Comparison of ENCODE assay signal across 8 cellular contexts in the genomic region with DNA sequence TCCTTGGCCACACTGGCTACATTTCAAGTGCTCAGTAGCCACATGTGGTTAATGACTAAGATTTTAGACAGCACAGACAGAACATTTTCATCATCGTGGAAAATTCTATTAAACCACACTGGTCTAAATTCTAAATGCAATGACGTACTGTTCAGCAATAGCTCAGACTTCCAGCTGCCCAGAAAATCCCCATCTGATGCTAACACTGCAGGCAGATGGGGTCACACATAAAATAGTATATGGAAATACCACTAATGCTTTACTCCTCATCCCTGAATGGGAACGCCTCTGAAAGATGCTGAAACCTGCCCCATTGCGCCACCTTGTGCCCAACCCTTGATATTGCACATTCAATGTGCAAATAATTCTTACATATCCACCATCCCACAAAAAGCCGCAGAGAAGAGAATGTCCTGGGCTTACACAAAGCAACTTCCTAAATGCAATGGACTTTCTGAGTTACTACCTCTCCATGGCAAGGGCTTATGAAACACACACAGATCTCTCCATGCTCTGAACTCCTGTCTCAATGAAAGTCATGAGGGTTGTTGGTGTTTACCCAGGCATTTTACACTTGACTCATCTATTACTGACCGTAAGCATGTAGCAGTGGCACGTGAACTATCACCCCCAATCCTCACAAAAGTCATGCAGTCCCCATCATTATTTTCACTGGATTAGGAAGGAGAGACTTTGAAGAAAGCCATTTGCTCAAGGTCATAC. TPM values are rescaled to one million over a fixed set of nuclear protein-coding genes. Genes with fewer than 3 reads are reported as not detected.
DNase-seq lines count a peak whose midpoint lies in the region; ATAC-seq and TF ChIP-seq lines count a peak whose summit lies in the region.

No MANE protein-coding gene starts in this region.

- no peaks in the 10 kb centered on the region for H4K20me1 ChIP-seq in hepatocyte (ENCODE audit: insufficient read depth, poor library complexity, severe bottlenecking)

- no peaks in the 10 kb centered on the region for H3K27me3 ChIP-seq in hepatocyte

- no peak overlapping the region for H2AFZ ChIP-seq in hepatocyte

- H3K9me3 ChIP-seq in hepatocyte (ENCODE audit: low read depth) = no peaks in the 10 kb centered on the region

- 27% methylated on average over 7 of the region's 7 CpGs for WGBS in hepatocyte (ENCODE audit: low lambda C conversion rate, missing lambda C conversion rate)

- H3K4me2 ChIP-seq in hepatocyte = no peak overlapping the region

- H3K4me3 ChIP-seq in AG10803 (ENCODE audit: low read length) (no peak overlapping the region), hepatocyte (no peak overlapping the region), skeletal muscle cell (ENCODE audit: low read depth, low read length) (no peak overlapping the region)

- H3K9me2 ChIP-seq in hepatocyte (replicated peaks; ENCODE audit: insufficient read depth) = no peaks in the 10 kb centered on the region

- DNase-seq in AG10803 (ENCODE audit: low read depth) (peak; percentile 95), GM19240 (ENCODE audit: insufficient read length, low spot score) (peak; percentile 40), NCI-H1105 treated with DMSO at 0.1 percent for 48 hours (lab: John Stamatoyannopoulos, UW) (peak; percentile 64), SW480 (ENCODE audit: low spot score) (peak; percentile 58), anterior cingulate cortex (lab: John Stamatoyannopoulos, UW) (peak in 51 of 58 donors; percentile 5 to 77 (median 29)), hepatocyte (ENCODE audit: low spot score) (peak; percentile 84), skeletal muscle cell (ENCODE audit: low read depth) (peak; percentile 92)

- no peak for ATAC-seq in GM21723 (IDR thresholded peaks at IDR 0.05; ENCODE audit: unreplicated experiment)

- no peaks in the 10 kb centered on the region for H3K79me2 ChIP-seq in hepatocyte

- peak; percentile 87 for TF ChIP-seq CTCF in AG10803 (conservative IDR thresholded peaks at IDR 0.05; ENCODE audit: low read length)
- peak; percentile 93 for TF ChIP-seq CTCF in hepatocyte (IDR thresholded peaks at IDR 0.05; ENCODE audit: poor library complexity)

- H3K36me3 ChIP-seq in hepatocyte (replicated peaks; ENCODE audit: insufficient read depth, low read depth) = no peaks in the 10 kb centered on the region

- no peaks in the 10 kb centered on the region for H3K4me1 ChIP-seq in hepatocyte (ENCODE audit: insufficient read depth)

- no peak overlapping the region for H3K27ac ChIP-seq in hepatocyte

RNA-seq across cellular contexts. Expression of gene SLC5A9, which starts 20.3 kb away (rescaled TPM):
- 20.5 and 20.9 TPM in 2 replicates for total RNA-seq in hepatocyte
- 19.1 and 26.5 TPM in 2 replicates for polyA plus RNA-seq in hepatocyte

Comparison
In these comparisons a context has a peak if more than half of its experiments do, and no peak if none do; other contexts are left out.
1. DNase-seq: peak in every context shown above with its lines; median percentile 95 in AG10803; 92 in skeletal muscle cell; 84 in hepatocyte; 64 in NCI-H1105 treated with DMSO at 0.1 percent for 48 hours; 58 in SW480; 40 in GM19240; 29 in anterior cingulate cortex.